ENCODE assay signal across 9 cellular contexts in genomic region chr2:149586063-149586462, GRCh38. TPM values are rescaled to one million over a fixed set of nuclear protein-coding genes. Genes with fewer than 3 reads are reported as not detected.
DNase-seq lines count a peak whose midpoint lies in the region; TF ChIP-seq lines count a peak whose summit lies in the region.
"Had no signal": no experiment of that assay in that cellular context is flagged by ENCODE, and none has a peak within 500 bp of the region (broad histone marks: within the 10 kb centered on the region; RNA-seq: fewer than 3 reads in every experiment).

No MANE protein-coding gene starts in this region.

- TF ChIP-seq POLR2A in breast epithelium (IDR thresholded peaks at IDR 0.05), result no peak

- H3K9me3 ChIP-seq in HUES64 (ENCODE audit: insufficient read depth, low read depth, low read length) (no peaks in the 10 kb centered on the region), breast epithelium (no peaks in the 10 kb centered on the region), mucosa of stomach (ENCODE audit: control insufficient read depth, low read length) (no peaks in the 10 kb centered on the region)

- H3K4me3 ChIP-seq in ACC112 (ENCODE audit: low read depth, low read length) (peak overlapping the region; percentile 85), HUES64 (ENCODE audit: low read length) (peak overlapping the region; percentile 99), breast epithelium (peak overlapping the region; percentile 79 to 86 (median 80)), mucosa of stomach (ENCODE audit: low read length) (peak overlapping the region; percentile 92)

- no peak for TF ChIP-seq CTCF in breast epithelium (IDR thresholded peaks at IDR 0.05)

- DNase-seq in breast epithelium (ENCODE audit: low spot score in 2 of 2) (no peak), epidermal melanocyte (ENCODE audit: insufficient read length, low spot score) (no peak), ureter (ENCODE audit: low spot score) (no peak), NCI-H1694 treated with DMSO at 0.1 percent for 48 hours (lab: John Stamatoyannopoulos, UW) (no peak), NCI-H446 (lab: John Stamatoyannopoulos, UW) (no peak)
- DNase-seq: stimulated activated CD4-positive, alpha-beta T cell treated with anti-CD3 and anti-CD28 coated beads, Interleukin-4, amount 100 ng/mL, for 4 hours had no signal

- H3K4me1 ChIP-seq in ACC112 (ENCODE audit: control insufficient read depth, insufficient read depth, low read length, unreplicated experiment), result peaks cover 35% of the 10 kb centered on the region
- peaks cover 22% of the 10 kb centered on the region for H3K4me1 ChIP-seq in HUES64 (ENCODE audit: insufficient read depth, low read length)
- H3K4me1 ChIP-seq in breast epithelium, result no peaks in the 10 kb centered on the region
- H3K4me1 ChIP-seq in mucosa of stomach (ENCODE audit: control insufficient read depth, insufficient read depth, low read length), result peaks cover 17% of the 10 kb centered on the region

- 74% methylated on average over 3 of the region's 3 CpGs for WGBS in HUES64

- no peaks in the 10 kb centered on the region for H3K27me3 ChIP-seq in ACC112 (ENCODE audit: insufficient read depth, low read length)
- no peaks in the 10 kb centered on the region for H3K27me3 ChIP-seq in HUES64 (ENCODE audit: insufficient read depth, low read length)
- no peaks in the 10 kb centered on the region for H3K27me3 ChIP-seq in breast epithelium
- no peaks in the 10 kb centered on the region for H3K27me3 ChIP-seq in mucosa of stomach (ENCODE audit: control insufficient read depth, insufficient read depth, low read length)

- peaks cover 54% of the 10 kb centered on the region for H3K79me2 ChIP-seq in ACC112 (ENCODE audit: control insufficient read depth, insufficient read depth, low read length, unreplicated experiment)

- intact Hi-C loops in breast epithelium (cut with DNase I; ENCODE audit: low total_unique reads), result no loop called here

- no peak overlapping the region for H2AFZ ChIP-seq in ACC112 (ENCODE audit: low read length, unreplicated experiment)

- H3K9ac ChIP-seq in HUES64 (ENCODE audit: low read depth, low read length) (peak overlapping the region; percentile 97; the same call in 1 of the 2 replicates), mucosa of stomach (ENCODE audit: low read length) (no peak overlapping the region)

- H3K36me3 ChIP-seq in ACC112 (ENCODE audit: insufficient read depth, low read length), result peaks cover 34% of the 10 kb centered on the region
- H3K36me3 ChIP-seq in HUES64 (ENCODE audit: insufficient read depth, low read length), result peaks cover 51% of the 10 kb centered on the region
- no peaks in the 10 kb centered on the region for H3K36me3 ChIP-seq in breast epithelium
- no peaks in the 10 kb centered on the region for H3K36me3 ChIP-seq in mucosa of stomach (ENCODE audit: control insufficient read depth, insufficient read depth, low read length)

- H3K27ac ChIP-seq in ACC112 (ENCODE audit: low read depth, low read length) (no peak overlapping the region), HUES64 (ENCODE audit: low read depth, low read length) (no peak overlapping the region), breast epithelium (no peak overlapping the region)

RNA-seq across cellular contexts. Expression of gene MMADHC, which starts 1.5 kb away (rescaled TPM):
- 132 TPM for polyA plus RNA-seq in HUES64 (2013, experiment 1 of 2)
- 121 TPM for polyA plus RNA-seq in HUES64 (2013, experiment 2 of 2)
- total RNA-seq in breast epithelium (100 to 1,000 TPM in 2 of 3 donors, 10 to 100 TPM in 1; 84.2 to 111 (median 109) TPM), ureter (82.7 TPM)
